In the genomic region with DNA sequence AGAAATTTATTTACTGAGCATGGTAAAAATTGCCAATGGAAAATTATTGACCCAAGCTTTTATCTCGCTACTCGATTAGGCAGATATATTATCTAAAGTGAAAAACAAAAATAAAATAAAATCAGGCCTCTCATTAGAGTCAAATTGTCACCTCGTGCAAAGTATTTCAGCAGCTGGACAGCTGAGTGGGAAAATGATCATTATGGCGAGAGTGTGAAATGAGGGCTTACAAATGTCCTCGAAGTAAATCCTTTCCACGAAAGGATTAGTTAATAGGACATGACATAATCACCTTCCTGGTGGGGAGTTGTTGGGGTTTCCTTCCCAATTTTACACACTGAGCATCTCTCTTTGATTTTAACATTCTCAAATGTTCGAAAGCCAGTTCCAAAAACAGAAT, we compare ENCODE assay signal across 3 cellular contexts.
TF ChIP-seq lines count a peak whose summit lies in the region.

No MANE protein-coding gene starts in this region.

TF ChIP-seq in liver, 16 proteins besides CTCF, POLR2A, EP300 and RAD21:
- no peak for TF ChIP-seq NR2F2 (IDR thresholded peaks at IDR 0.05)
- TF ChIP-seq REST (IDR thresholded peaks at IDR 0.05): peak; percentile 73

TF ChIP-seq in HepG2, 621 proteins besides CTCF, POLR2A, EP300 and RAD21:
- TF ChIP-seq ZFP62 (CRISPR knock-in tag; IDR thresholded peaks at IDR 0.05) (no peak), ESRRA (CRISPR knock-in tag; IDR thresholded peaks at IDR 0.05; ENCODE audit: low read depth) (no peak), RARA (CRISPR knock-in tag; IDR thresholded peaks at IDR 0.05) (no peak), CCAR2 (optimal IDR thresholded peaks at IDR 0.05; ENCODE audit: low read depth, low read length) (no peak), U2AF2 (IDR thresholded peaks at IDR 0.05; ENCODE audit: low read depth, low read length) (no peak), SMC3 (IDR thresholded peaks at IDR 0.05; ENCODE audit: low read length) (no peak), ZNF563 (CRISPR knock-in tag; IDR thresholded peaks at IDR 0.05) (no peak), ZNF639 (CRISPR knock-in tag; conservative IDR thresholded peaks at IDR 0.05) (no peak), MYC (CRISPR knock-in tag; IDR thresholded peaks at IDR 0.05; ENCODE audit: borderline replicate concordance) (no peak), ZSCAN31 (CRISPR knock-in tag; IDR thresholded peaks at IDR 0.05; ENCODE audit: low read depth) (no peak), ZNF772 (CRISPR knock-in tag; IDR thresholded peaks at IDR 0.05) (no peak), MTA1 (CRISPR knock-in tag; IDR thresholded peaks at IDR 0.05; ENCODE audit: borderline replicate concordance) (no peak), POGK (CRISPR knock-in tag; conservative IDR thresholded peaks at IDR 0.05) (no peak), ERF (CRISPR knock-in tag; IDR thresholded peaks at IDR 0.05) (no peak), ZNF549 (CRISPR knock-in tag; IDR thresholded peaks at IDR 0.05) (no peak), ZNF335 (CRISPR knock-in tag; IDR thresholded peaks at IDR 0.05) (no peak), HOXA9 (CRISPR knock-in tag; IDR thresholded peaks at IDR 0.05; ENCODE audit: borderline replicate concordance) (no peak)
- TF ChIP-seq, protein P1, sequence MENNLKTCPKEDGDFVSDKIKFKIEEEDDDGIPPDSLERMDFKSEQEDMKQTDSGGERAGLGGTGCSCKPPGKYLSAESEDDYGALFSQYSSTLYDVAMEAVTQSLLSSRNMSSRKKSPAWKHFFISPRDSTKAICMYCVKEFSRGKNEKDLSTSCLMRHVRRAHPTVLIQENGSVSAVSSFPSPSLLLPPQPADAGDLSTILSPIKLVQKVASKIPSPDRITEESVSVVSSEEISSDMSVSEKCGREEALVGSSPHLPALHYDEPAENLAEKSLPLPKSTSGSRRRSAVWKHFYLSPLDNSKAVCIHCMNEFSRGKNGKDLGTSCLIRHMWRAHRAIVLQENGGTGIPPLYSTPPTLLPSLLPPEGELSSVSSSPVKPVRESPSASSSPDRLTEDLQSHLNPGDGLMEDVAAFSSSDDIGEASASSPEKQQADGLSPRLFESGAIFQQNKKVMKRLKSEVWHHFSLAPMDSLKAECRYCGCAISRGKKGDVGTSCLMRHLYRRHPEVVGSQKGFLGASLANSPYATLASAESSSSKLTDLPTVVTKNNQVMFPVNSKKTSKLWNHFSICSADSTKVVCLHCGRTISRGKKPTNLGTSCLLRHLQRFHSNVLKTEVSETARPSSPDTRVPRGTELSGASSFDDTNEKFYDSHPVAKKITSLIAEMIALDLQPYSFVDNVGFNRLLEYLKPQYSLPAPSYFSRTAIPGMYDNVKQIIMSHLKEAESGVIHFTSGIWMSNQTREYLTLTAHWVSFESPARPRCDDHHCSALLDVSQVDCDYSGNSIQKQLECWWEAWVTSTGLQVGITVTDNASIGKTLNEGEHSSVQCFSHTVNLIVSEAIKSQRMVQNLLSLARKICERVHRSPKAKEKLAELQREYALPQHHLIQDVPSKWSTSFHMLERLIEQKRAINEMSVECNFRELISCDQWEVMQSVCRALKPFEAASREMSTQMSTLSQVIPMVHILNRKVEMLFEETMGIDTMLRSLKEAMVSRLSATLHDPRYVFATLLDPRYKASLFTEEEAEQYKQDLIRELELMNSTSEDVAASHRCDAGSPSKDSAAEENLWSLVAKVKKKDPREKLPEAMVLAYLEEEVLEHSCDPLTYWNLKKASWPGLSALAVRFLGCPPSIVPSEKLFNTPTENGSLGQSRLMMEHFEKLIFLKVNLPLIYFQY (CRISPR knock-in tag; IDR thresholded peaks at IDR 0.05; ENCODE audit: borderline replicate concordance): no peak
- TF ChIP-seq, protein P2, sequence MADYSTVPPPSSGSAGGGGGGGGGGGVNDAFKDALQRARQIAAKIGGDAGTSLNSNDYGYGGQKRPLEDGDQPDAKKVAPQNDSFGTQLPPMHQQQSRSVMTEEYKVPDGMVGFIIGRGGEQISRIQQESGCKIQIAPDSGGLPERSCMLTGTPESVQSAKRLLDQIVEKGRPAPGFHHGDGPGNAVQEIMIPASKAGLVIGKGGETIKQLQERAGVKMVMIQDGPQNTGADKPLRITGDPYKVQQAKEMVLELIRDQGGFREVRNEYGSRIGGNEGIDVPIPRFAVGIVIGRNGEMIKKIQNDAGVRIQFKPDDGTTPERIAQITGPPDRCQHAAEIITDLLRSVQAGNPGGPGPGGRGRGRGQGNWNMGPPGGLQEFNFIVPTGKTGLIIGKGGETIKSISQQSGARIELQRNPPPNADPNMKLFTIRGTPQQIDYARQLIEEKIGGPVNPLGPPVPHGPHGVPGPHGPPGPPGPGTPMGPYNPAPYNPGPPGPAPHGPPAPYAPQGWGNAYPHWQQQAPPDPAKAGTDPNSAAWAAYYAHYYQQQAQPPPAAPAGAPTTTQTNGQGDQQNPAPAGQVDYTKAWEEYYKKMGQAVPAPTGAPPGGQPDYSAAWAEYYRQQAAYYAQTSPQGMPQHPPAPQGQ (CRISPR knock-in tag; IDR thresholded peaks at IDR 0.05; ENCODE audit: borderline replicate concordance): no peak
- TF ChIP-seq, protein P3, sequence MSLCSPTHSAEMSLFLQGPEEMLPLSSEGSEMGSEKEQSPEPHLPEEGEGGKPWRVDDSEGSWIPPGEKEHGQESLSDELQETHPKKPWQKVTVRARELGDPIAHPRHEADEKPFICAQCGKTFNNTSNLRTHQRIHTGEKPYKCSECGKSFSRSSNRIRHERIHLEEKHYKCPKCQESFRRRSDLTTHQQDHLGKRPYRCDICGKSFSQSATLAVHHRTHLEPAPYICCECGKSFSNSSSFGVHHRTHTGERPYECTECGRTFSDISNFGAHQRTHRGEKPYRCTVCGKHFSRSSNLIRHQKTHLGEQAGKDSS (CRISPR knock-in tag; IDR thresholded peaks at IDR 0.05; ENCODE audit: borderline replicate concordance, low read depth): no peak

TF ChIP-seq in H1, 55 proteins besides CTCF, POLR2A, EP300 and RAD21:
- TF ChIP-seq SP1 (IDR thresholded peaks at IDR 0.05; ENCODE audit: low read depth, low read length): no peak
- no peak for TF ChIP-seq PHF8 (conservative IDR thresholded peaks at IDR 0.05; ENCODE audit: low read depth, low read length)
- TF ChIP-seq SAP30 (IDR thresholded peaks at IDR 0.05; ENCODE audit: insufficient read depth, insufficient replicate concordance, low read length): no peak
- TF ChIP-seq JUN (IDR thresholded peaks at IDR 0.05; ENCODE audit: low read depth, low read length): no peak
- TF ChIP-seq BACH1 (IDR thresholded peaks at IDR 0.05; ENCODE audit: low read length): no peak
- no peak for TF ChIP-seq ASH2L (IDR thresholded peaks at IDR 0.05; ENCODE audit: low read length)
